Comparison of ENCODE assay signal across 14 cellular contexts in genomic region chr16:66188786-66189725, GRCh38.
DNase-seq lines count a peak whose midpoint lies in the region; FAIRE-seq and TF ChIP-seq lines count a peak whose summit lies in the region.
"Had no signal": no experiment of that assay in that cellular context is flagged by ENCODE, and none has a peak within 500 bp of the region (broad histone marks: within the 10 kb centered on the region; RNA-seq: fewer than 3 reads in every experiment).

No MANE protein-coding gene starts in this region.

- H3K4me3 ChIP-seq in mammary epithelial cell (replicated peaks in 1 of 3; ENCODE audit: insufficient read depth in 1 of 3, low read depth in 2 of 3, low read length in 3 of 3) (no peak overlapping the region), stomach (no peak overlapping the region)
- H3K4me3 ChIP-seq: HAP-1, K562 had no signal

- BruUV-seq in mammary epithelial cell (replicated peaks; lab: Mats Ljungman, UMichigan) = no TSS peak

- 64% methylated on average over 10 of the region's 10 CpGs for WGBS in mammary epithelial cell (ENCODE audit: low coverage, missing lambda C conversion rate)
- WGBS in stomach, 5 donors = 53 to 67% (median 64%) methylated on average over 8 to 10 of the region's 10 CpGs

- TF ChIP-seq CTCF in mammary epithelial cell (conservative IDR thresholded peaks at IDR 0.05 in 1 of 2, IDR thresholded peaks at IDR 0.05 in 1 of 2; ENCODE audit: extremely low read depth in 1 of 2, insufficient read depth in 1 of 2, low read depth in 1 of 2, low read length in 2 of 2) (no peak), stomach (IDR thresholded peaks at IDR 0.05) (no peak)

- H4K20me1 ChIP-seq in mammary epithelial cell (ENCODE audit: insufficient read depth, low read length) = no peaks in the 10 kb centered on the region

- peak; percentile 8 for DNase-seq in G401 (ENCODE audit: low spot score)
- DNase-seq in mammary epithelial cell = no peak
- peak; percentile 60 for DNase-seq in inferior parietal cortex (ENCODE audit: extremely low spot score)
- no peak for DNase-seq in stomach
- DNase-seq in central memory CD4-positive, alpha-beta T cell = no peak
- DNase-seq in frontal cortex (ENCODE audit: low spot score in 2 of 2) = no peak
- DNase-seq in NCI-H510A treated with DMSO at 0.1 percent for 48 hours (lab: John Stamatoyannopoulos, UW) = no peak
- no peak for DNase-seq in NCI-H2227 (lab: John Stamatoyannopoulos, UW; ENCODE audit: unreplicated experiment)
- DNase-seq: dermis blood vessel endothelial cell; naive thymus-derived CD8-positive, alpha-beta T cell; RPMI8226; stimulated activated naive CD8-positive, alpha-beta T cell treated with anti-CD3 and anti-CD28 coated beads, Interleukin-15, amount 100 ng/mL, for 72 hours had no signal

- peak overlapping the region; percentile 34 for H3K4me2 ChIP-seq in mammary epithelial cell (ENCODE audit: insufficient read depth, low read depth, low read length)

- TF ChIP-seq EP300 in stomach (IDR thresholded peaks at IDR 0.05) = no peak

- peak overlapping the region; percentile 51 for H2AFZ ChIP-seq in mammary epithelial cell (ENCODE audit: low read depth, low read length)

- no peaks in the 10 kb centered on the region for H3K9me3 ChIP-seq in mammary epithelial cell (replicated peaks; ENCODE audit: insufficient read depth, low read length)
- H3K9me3 ChIP-seq in stomach = no peaks in the 10 kb centered on the region
- H3K9me3 ChIP-seq: HAP-1 had no signal

- H3K4me1 ChIP-seq in mammary epithelial cell (ENCODE audit: insufficient read depth, low read length) (peaks cover 32% of the 10 kb centered on the region), stomach (peaks cover 0 to 6% (median 0%) of the 10 kb centered on the region in 4 donors)
- H3K4me1 ChIP-seq: HAP-1 had no signal

- CTCF ChIA-PET in mammary epithelial cell (lab: Charles Lee; ENCODE audit: low non-redundant PET) = no interaction called here

- no peak for TF ChIP-seq POLR2A in stomach (IDR thresholded peaks at IDR 0.05)

- dilution Hi-C loops in mammary epithelial cell (cut with HindIII; ENCODE audit: low sequenced_read_pairs) = no loop called here

- in situ Hi-C loops in G401 (cut with HindIII; ENCODE audit: low sequenced_read_pairs) (no loop called here), mammary epithelial cell (cut with MboI; ENCODE audit: low sequenced_read_pairs in 2 of 2) (no loop called here)

- no peak overlapping the region for H3K9ac ChIP-seq in mammary epithelial cell (ENCODE audit: insufficient read depth, low read length)

- no peaks in the 10 kb centered on the region for H3K79me2 ChIP-seq in mammary epithelial cell (ENCODE audit: insufficient read depth, low read length)

- H3K36me3 ChIP-seq in mammary epithelial cell (ENCODE audit: insufficient read depth, low read length) = no peaks in the 10 kb centered on the region
- no peaks in the 10 kb centered on the region for H3K36me3 ChIP-seq in stomach
- H3K36me3 ChIP-seq: HAP-1 had no signal

- intact Hi-C loops in mammary epithelial cell (cut with micrococcal nuclease) = no loop called here
- intact Hi-C loops in stomach (cut with DNase I; ENCODE audit: low total_unique reads) = no loop called here

- no peak for FAIRE-seq in frontal cortex (lab: Jason Lieb, UNC)
- FAIRE-seq: K562 had no signal

- H3K27ac ChIP-seq in mammary epithelial cell (ENCODE audit: insufficient read depth, low read depth, low read length) (peak overlapping the region; percentile 4), stomach (peak overlapping the region in 4 of 5 donors; percentile 7 to 61 (median 38))

- H3K27me3 ChIP-seq in mammary epithelial cell (ENCODE audit: insufficient read depth, low read length) (no peaks in the 10 kb centered on the region), stomach (peaks cover 0 to 14% (median 0%) of the 10 kb centered on the region in 3 donors)

Comparison
In these comparisons a context has a peak if more than half of its experiments do, and no peak if none do; other contexts are left out.
1. DNase-seq: peak in G401 (single experiment) and inferior parietal cortex (single experiment); none in mammary epithelial cell (single experiment), stomach (single experiment), central memory CD4-positive, alpha-beta T cell (single experiment), frontal cortex (0 of 2), NCI-H510A treated with DMSO at 0.1 percent for 48 hours (single experiment) and NCI-H2227 (single experiment).